In the genomic region with DNA sequence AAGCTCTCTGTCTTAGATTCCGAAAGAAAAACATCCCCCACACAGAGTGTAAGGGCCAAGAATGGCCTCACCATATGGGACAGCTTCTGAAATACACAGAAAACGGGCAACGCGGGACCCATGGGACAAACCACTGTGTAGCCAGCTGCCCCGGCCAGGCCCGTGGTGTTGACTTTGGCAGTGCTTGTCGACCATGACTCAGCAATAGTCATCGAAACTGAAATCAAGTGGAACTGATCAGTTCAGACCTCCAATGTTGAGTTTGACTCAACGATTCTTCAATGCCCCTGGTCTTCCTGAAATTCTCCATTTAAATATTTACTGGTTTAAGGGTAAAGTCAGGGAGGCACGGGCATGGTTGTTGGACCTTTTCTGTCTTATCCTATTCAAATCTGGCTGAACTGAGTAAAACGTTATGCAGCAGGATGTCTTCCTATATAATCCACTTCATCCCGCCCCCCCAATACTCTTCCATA, we compare ENCODE assay signal across 9 cellular contexts. TPM values are rescaled to one million over a fixed set of nuclear protein-coding genes. Genes with fewer than 3 reads are reported as not detected.
DNase-seq lines count a peak whose midpoint lies in the region; TF ChIP-seq lines count a peak whose summit lies in the region.
"Had no signal": no experiment of that assay in that cellular context is flagged by ENCODE, and none has a peak within 500 bp of the region (broad histone marks: within the 10 kb centered on the region; RNA-seq: fewer than 3 reads in every experiment).

No MANE protein-coding gene starts in this region.

- H2AFZ ChIP-seq in Karpas-422 (ENCODE audit: low read length), result no peak overlapping the region

- H3K4me3 ChIP-seq in WI38 (ENCODE audit: low read depth, low read length) (peak overlapping the region; percentile 35), right atrium auricular region (no peak overlapping the region), tibial artery (peak overlapping the region; percentile 8 to 11), Karpas-422 (ENCODE audit: low read length) (no peak overlapping the region)
- H3K4me3 ChIP-seq: skin epidermis had no signal

- H3K27me3 ChIP-seq in right atrium auricular region (no peaks in the 10 kb centered on the region), tibial artery (no peaks in the 10 kb centered on the region), Karpas-422 (ENCODE audit: low read length) (no peaks in the 10 kb centered on the region)

- DNase-seq in HT-29 (ENCODE audit: low spot score) (peak; percentile 77), right atrium auricular region (ENCODE audit: low spot score) (peak; percentile 89), tibial artery (peak; percentile 85 to 92), Karpas-422 (no peak), GDM1 (lab: John Stamatoyannopoulos, UW) (no peak)
- DNase-seq in activated T-cell treated with anti-CD3 and anti-CD28 coated beads, Interleukin-2, amount 50 U/mL, for 1 hour, result no peak
- DNase-seq: activated naive CD8-positive, alpha-beta T cell treated with anti-CD3 and anti-CD28 coated beads, Interleukin-2, amount 10 ng/mL, durations not matched to agents 7 days and 5 days had no signal

- H3K36me3 ChIP-seq in right atrium auricular region (no peaks in the 10 kb centered on the region), tibial artery (no peaks in the 10 kb centered on the region), Karpas-422 (ENCODE audit: insufficient read depth, low read length) (no peaks in the 10 kb centered on the region)

- no peaks in the 10 kb centered on the region for H3K9me2 ChIP-seq in Karpas-422 (replicated peaks; ENCODE audit: insufficient read depth, low read length)

- no peak overlapping the region for H3K4me2 ChIP-seq in Karpas-422 (ENCODE audit: low read depth, low read length, poor library complexity, severe bottlenecking)

- no peaks in the 10 kb centered on the region for H4K20me1 ChIP-seq in Karpas-422 (ENCODE audit: insufficient read depth, low read depth, low read length)

- no peak overlapping the region for H3K9ac ChIP-seq in Karpas-422 (ENCODE audit: low read length)

- H3K27ac ChIP-seq in right atrium auricular region (peak overlapping the region; percentile 59 to 62), tibial artery (peak overlapping the region; percentile 79 to 99), Karpas-422 (ENCODE audit: low read length) (no peak overlapping the region)

- H3K9me3 ChIP-seq in right atrium auricular region, result no peaks in the 10 kb centered on the region
- no peaks in the 10 kb centered on the region for H3K9me3 ChIP-seq in tibial artery
- no peaks in the 10 kb centered on the region for H3K9me3 ChIP-seq in Karpas-422 (ENCODE audit: low read length)

- TF ChIP-seq CTCF in WI38 (IDR thresholded peaks at IDR 0.05; ENCODE audit: low read depth, low read length) (no peak), right atrium auricular region (IDR thresholded peaks at IDR 0.05) (no peak), tibial artery (IDR thresholded peaks at IDR 0.05) (no peak)

- H3K79me2 ChIP-seq in Karpas-422 (ENCODE audit: low read length), result no peaks in the 10 kb centered on the region

- H3K4me1 ChIP-seq in right atrium auricular region, result peaks cover 0 to 51% of the 10 kb centered on the region in 2 donors
- peaks cover 14 to 100% (median 86%) of the 10 kb centered on the region in 4 donors for H3K4me1 ChIP-seq in tibial artery
- peaks cover 3% of the 10 kb centered on the region; the same call in 1 of the 2 replicates for H3K4me1 ChIP-seq in Karpas-422 (ENCODE audit: low read length)

- intact Hi-C loops in tibial artery (cut with DNase I; ENCODE audit: low total_unique reads), result no loop called here

RNA-seq across cellular contexts. Expression of gene ZFHX3, which starts 27.5 kb away (rescaled TPM):
- 2.6 and 3.5 TPM in 2 replicates for total RNA-seq in HT-29 (2014; rRNA removed; shearing (Covaris generic))
- 10 to 100 TPM in 1 of 2 donors, 1 to 10 TPM in 1; 9.2 to 18.9 TPM for total RNA-seq in right atrium auricular region
- 0.36 and 0.67 TPM in 2 replicates for total RNA-seq in Karpas-422 (2014; rRNA removed; shearing (Covaris generic); ENCODE audit: low replicate concordance)

Comparison
In these comparisons a context has a peak if more than half of its experiments do, and no peak if none do; other contexts are left out.
1. DNase-seq: peak in HT-29 (single experiment), right atrium auricular region (single experiment) and tibial artery (2 of 2); none in Karpas-422 (single experiment), GDM1 (single experiment) and activated T-cell treated with anti-CD3 and anti-CD28 coated beads, Interleukin-2, amount 50 U/mL, for 1 hour (single experiment).
2. H3K4me3 ChIP-seq: peak in WI38 (single experiment) and tibial artery (2 of 2); none in right atrium auricular region (0 of 2) and Karpas-422 (single experiment).